In genomic region chr3:15431256-15431837, GRCh38 we compare ENCODE assay signal across 14 cellular contexts. TPM values are rescaled to one million over a fixed set of nuclear protein-coding genes. Genes with fewer than 3 reads are reported as not detected.
DNase-seq lines count a peak whose midpoint lies in the region; ATAC-seq and TF ChIP-seq lines count a peak whose summit lies in the region.
"Had no signal": no experiment of that assay in that cellular context is flagged by ENCODE, and none has a peak within 500 bp of the region (broad histone marks: within the 10 kb centered on the region; RNA-seq: fewer than 3 reads in every experiment).

No MANE protein-coding gene starts in this region.

- H3K9me3 Mint-ChIP-seq in central memory CD8-positive, alpha-beta T cell: no peaks in the 10 kb centered on the region
- H3K9me3 Mint-ChIP-seq: CD8-positive, alpha-beta memory T cell had no signal

- H3K27ac ChIP-seq in left ventricle myocardium inferior (replicated peaks) (no peak overlapping the region), VCaP (peak overlapping the region; percentile 80), body of pancreas (no peak overlapping the region)
- H3K27ac ChIP-seq: Peyer's patch had no signal

- H3K9me3 ChIP-seq in left ventricle myocardium inferior (replicated peaks) (no peaks in the 10 kb centered on the region), body of pancreas (no peaks in the 10 kb centered on the region)
- H3K9me3 ChIP-seq: BE2C, Peyer's patch had no signal

- no peaks in the 10 kb centered on the region for H3K27me3 Mint-ChIP-seq in central memory CD8-positive, alpha-beta T cell
- H3K27me3 Mint-ChIP-seq: CD8-positive, alpha-beta memory T cell had no signal

- H3K27me3 ChIP-seq in left ventricle myocardium inferior (ENCODE audit: low read depth) (no peaks in the 10 kb centered on the region), body of pancreas (no peaks in the 10 kb centered on the region)
- H3K27me3 ChIP-seq: BE2C, Peyer's patch had no signal

- H3K36me3 ChIP-seq in left ventricle myocardium inferior (peaks cover 53% of the 10 kb centered on the region), body of pancreas (replicated peaks in 1 of 2; ENCODE audit: insufficient read depth in 1 of 2, low read depth in 2 of 2) (peaks cover 0 to 13% of the 10 kb centered on the region in 2 donors)

- no peak overlapping the region for H3K4me3 ChIP-seq in left ventricle myocardium inferior
- H3K4me3 ChIP-seq in body of pancreas: no peak overlapping the region
- H3K4me3 ChIP-seq: Peyer's patch had no signal

- DNase-seq in Right ventricle myocardium superior (no peak), left ventricle myocardium inferior (no peak), SK-N-DZ (ENCODE audit: low spot score) (no peak), body of pancreas (no peak), posterior vena cava (ENCODE audit: low spot score) (no peak)
- DNase-seq in central memory CD8-positive, alpha-beta T cell (ENCODE audit: low spot score in 2 of 2): no peak
- DNase-seq: BE2C; CD8-positive, alpha-beta memory T cell; NCI-H1048; NCI-H146; NCI-H2081 treated with DMSO at 0.1 percent for 48 hours; NCI-H524; Peyer's patch had no signal

- peaks cover 52% of the 10 kb centered on the region for H3K36me3 Mint-ChIP-seq in central memory CD8-positive, alpha-beta T cell (ENCODE audit: insufficient read depth)

- ATAC-seq in Right ventricle myocardium superior (ENCODE audit: poor library complexity) (peak; percentile 45), body of pancreas (no peak)
- no peak for ATAC-seq in central memory CD8-positive, alpha-beta T cell (replicated peaks; ENCODE audit: extremely low read depth, poor library complexity, severe bottlenecking)

- intact Hi-C loops in Right ventricle myocardium superior (cut with DNase I) (loop anchor here (5.0 kb wide), 1 partner anchor 126 kb away; no protein-coding TSS in a partner anchor), left ventricle myocardium inferior (cut with micrococcal nuclease) (loop anchor here (10.0 kb wide), 1 partner anchor 143 kb away; no protein-coding TSS in a partner anchor), body of pancreas (cut with DNase I) (loop anchor here (10.0 kb wide), 1 partner anchor 133 kb away; no protein-coding TSS in a partner anchor), posterior vena cava (cut with DNase I) (loop anchor here (10.0 kb wide), 2 partner anchors 123 to 133 kb away; no protein-coding TSS in a partner anchor)

- peaks cover 42% of the 10 kb centered on the region for H3K4me1 Mint-ChIP-seq in central memory CD8-positive, alpha-beta T cell

- peaks cover 78% of the 10 kb centered on the region for H3K4me1 ChIP-seq in left ventricle myocardium inferior
- peaks cover 14% of the 10 kb centered on the region for H3K4me1 ChIP-seq in body of pancreas
- H3K4me1 ChIP-seq: BE2C had no signal

- TF ChIP-seq CTCF in left ventricle myocardium inferior (IDR thresholded peaks at IDR 0.05; ENCODE audit: borderline replicate concordance) (no peak), VCaP (conservative IDR thresholded peaks at IDR 0.05) (no peak), body of pancreas (IDR thresholded peaks at IDR 0.05) (no peak)

- 69 to 72% methylated on average over 3 of the region's 3 CpGs for WGBS in body of pancreas, 2 donors

- H3K27ac Mint-ChIP-seq in central memory CD8-positive, alpha-beta T cell (ENCODE audit: low read depth): peak overlapping the region; percentile 18

- no peak for TF ChIP-seq POLR2A in body of pancreas (IDR thresholded peaks at IDR 0.05)

- no peak overlapping the region for H3K4me3 Mint-ChIP-seq in central memory CD8-positive, alpha-beta T cell

RNA-seq across cellular contexts. Expression of gene EAF1, which starts 3.9 kb away (rescaled TPM):
- total RNA-seq in Right ventricle myocardium superior (7.8 TPM), left ventricle myocardium inferior (7.6 TPM), body of pancreas (10 to 100 TPM in 1 of 2 donors, 1 to 10 TPM in 1; 9.1 to 12.9 TPM), posterior vena cava (10 to 100 TPM; 15.3 to 16.7 TPM)
- 38.8 and 43.8 TPM in 2 replicates for polyA plus RNA-seq in SK-N-DZ (2014; cell fraction: cytosol; rRNA removed)
- polyA plus RNA-seq in SK-N-DZ (2014; cell fraction: nucleus; rRNA removed): 13.9 and 14.0 TPM in 2 replicates

RNA-seq across cellular contexts. Expression of gene METTL6, which starts 4.0 kb away (rescaled TPM):
- total RNA-seq in Right ventricle myocardium superior (8.5 TPM), left ventricle myocardium inferior (11.3 TPM), body of pancreas (10 to 100 TPM in 1 of 2 donors, 1 to 10 TPM in 1; 3.3 to 14.5 TPM), posterior vena cava (10 to 100 TPM; 10.6 to 11.1 TPM)
- 39.9 and 42.4 TPM in 2 replicates for polyA plus RNA-seq in SK-N-DZ (2014; cell fraction: cytosol; rRNA removed)
- polyA plus RNA-seq in SK-N-DZ (2014; cell fraction: nucleus; rRNA removed): 21.4 and 25.9 TPM in 2 replicates
